Comparison of ENCODE assay signal across 8 cellular contexts in genomic region chr10:11724938-11725776, GRCh38. TPM values are rescaled to one million over a fixed set of nuclear protein-coding genes. Genes with fewer than 3 reads are reported as not detected.
DNase-seq lines count a peak whose midpoint lies in the region; ATAC-seq and TF ChIP-seq lines count a peak whose summit lies in the region.

No MANE protein-coding gene starts in this region.

- TF ChIP-seq POLR2A in NB4 (IDR thresholded peaks at IDR 0.05; ENCODE audit: extremely low read depth, insufficient read length) = no peak

- H3K4me3 ChIP-seq in NB4 (ENCODE audit: low read depth, low read length) (no peak overlapping the region), ascending aorta (no peak overlapping the region)

- DNase-seq in NCI-H510A treated with DMSO at 0.1 percent for 48 hours (lab: John Stamatoyannopoulos, UW) (peak; percentile 30), NCI-H510A (lab: John Stamatoyannopoulos, UW) (no peak), NB4 (ENCODE audit: low read depth) (peak; percentile 54), ascending aorta (ENCODE audit: low spot score in 2 of 2) (no peak), hepatic stellate cell (ENCODE audit: low spot score) (peak; percentile 75), smooth muscle cell of the brain vasculature (ENCODE audit: low read depth, low spot score) (peak; percentile 36), cerebellar nuclear complex (lab: John Stamatoyannopoulos, UW) (no peak)

- no peaks in the 10 kb centered on the region for H3K36me3 ChIP-seq in ascending aorta

- TF ChIP-seq CTCF in NB4 (IDR thresholded peaks at IDR 0.05; ENCODE audit: low read depth, low read length) (peak; percentile 30), ascending aorta (IDR thresholded peaks at IDR 0.05) (peak; percentile 52 to 66 (median 62))

- H3K4me1 ChIP-seq in ascending aorta = no peaks in the 10 kb centered on the region

- ATAC-seq in GM21825 (IDR thresholded peaks at IDR 0.05; ENCODE audit: unreplicated experiment) = peak; percentile 86

- no peaks in the 10 kb centered on the region for H3K9me3 ChIP-seq in ascending aorta

- no peak overlapping the region for H3K27ac ChIP-seq in ascending aorta

- intact Hi-C loops in ascending aorta (cut with DNase I) = loop anchor here (5.0 kb wide), 1 partner anchor 208 kb away; no protein-coding TSS in a partner anchor

- H3K27me3 ChIP-seq in ascending aorta = no peaks in the 10 kb centered on the region

RNA-seq across cellular contexts. Expression of gene ECHDC3, which starts 17.0 kb away (rescaled TPM):
- 12.2 TPM for total RNA-seq in ascending aorta

Comparison
In these comparisons a context has a peak if more than half of its experiments do, and no peak if none do; other contexts are left out.
1. DNase-seq: peak in NCI-H510A treated with DMSO at 0.1 percent for 48 hours (single experiment), NB4 (single experiment), hepatic stellate cell (single experiment) and smooth muscle cell of the brain vasculature (single experiment); none in NCI-H510A (single experiment), ascending aorta (0 of 2) and cerebellar nuclear complex (0 of 2).